Comparison of ENCODE assay signal across 15 cellular contexts in the genomic region with DNA sequence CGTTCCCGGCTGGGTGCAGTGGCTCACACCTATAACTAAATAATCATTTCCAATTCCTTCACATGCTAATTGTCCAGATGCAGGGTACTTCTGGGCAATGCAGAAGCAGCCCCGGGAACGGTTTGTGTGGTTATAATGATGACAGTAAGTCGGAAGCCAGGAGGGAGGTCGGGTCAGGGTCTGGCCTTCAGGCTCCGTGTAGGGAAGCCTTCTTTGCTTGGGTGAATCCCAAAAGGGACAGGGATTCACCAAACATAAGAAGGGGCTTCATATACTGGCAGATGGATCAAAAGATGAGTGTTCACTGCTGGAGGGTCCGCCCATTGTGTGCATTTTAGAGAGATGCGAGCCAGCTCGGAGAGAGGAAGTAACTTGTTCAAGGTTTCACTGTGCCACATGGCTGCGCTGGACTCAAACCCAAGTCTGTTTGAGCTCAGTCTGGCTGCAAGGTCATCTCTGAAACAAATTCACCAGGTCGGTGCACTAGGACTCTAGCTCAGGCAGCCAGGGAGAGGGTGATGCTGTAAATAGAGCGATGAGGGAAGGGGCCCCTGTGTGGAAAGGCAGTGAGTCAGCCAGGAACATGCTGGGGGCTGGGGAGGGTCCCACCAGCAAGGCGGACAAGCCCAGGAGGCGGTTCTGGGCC. TPM values are rescaled to one million over a fixed set of nuclear protein-coding genes. Genes with fewer than 3 reads are reported as not detected.
DNase-seq lines count a peak whose midpoint lies in the region; ATAC-seq and TF ChIP-seq lines count a peak whose summit lies in the region.
"Had no signal": no experiment of that assay in that cellular context is flagged by ENCODE, and none has a peak within 500 bp of the region (broad histone marks: within the 10 kb centered on the region; RNA-seq: fewer than 3 reads in every experiment).

No MANE protein-coding gene starts in this region.

- ATAC-seq in stimulated activated naive CD8-positive, alpha-beta T cell treated with anti-CD3 and anti-CD28 coated beads, Interleukin-15, amount 100 ng/mL, for 72 hours = peak; percentile 5
- ATAC-seq in gastrocnemius medialis (no peak), PC-3 (no peak)
- ATAC-seq: Panc1, WTC11 had no signal

- BruUV-seq in PC-3 (replicated peaks; lab: Mats Ljungman, UMichigan) = no TSS peak

- 38 to 46% (median 43%) methylated on average over 14 to 15 of the region's 15 CpGs for WGBS in adrenal gland, 4 donors

- H3K4me3 ChIP-seq in adrenal gland (no peak overlapping the region), gastrocnemius medialis (no peak overlapping the region), PC-3 (ENCODE audit: low read length) (no peak overlapping the region)
- H3K4me3 ChIP-seq: hepatocyte had no signal

- TF ChIP-seq CTCF in adrenal gland (IDR thresholded peaks at IDR 0.05) (peak in 1 of 6 experiments; percentile 20), gastrocnemius medialis (IDR thresholded peaks at IDR 0.05 in 4 of 5, conservative IDR thresholded peaks at IDR 0.05 in 1 of 5) (no peak), PC-3 (conservative IDR thresholded peaks at IDR 0.05; ENCODE audit: low read depth, low read length) (no peak)

- in situ Hi-C loops in gastrocnemius medialis (cut with MboI; ENCODE audit: low sequenced_read_pairs in 4 of 4) = loop anchor here in 1 of 4 donors (10.0 kb wide), 1 partner anchor 207 kb away; no protein-coding TSS in a partner anchor

- H3K4me1 ChIP-seq in adrenal gland (replicated peaks in 1 of 2) (peaks cover 6 to 8% of the 10 kb centered on the region in 2 donors), gastrocnemius medialis (peaks cover 27 to 32% of the 10 kb centered on the region in 2 donors), PC-3 (ENCODE audit: insufficient read depth, low read length) (peaks cover 12% of the 10 kb centered on the region)

- no peak overlapping the region for H3K4me2 ChIP-seq in PC-3 (ENCODE audit: low read length)
- H3K4me2 ChIP-seq: hepatocyte had no signal

- no peaks in the 10 kb centered on the region for H3K9me3 Mint-ChIP-seq in activated naive CD4-positive, alpha-beta T cell treated with anti-CD3 and anti-CD28 coated beads, Interleukin-2, amount 10 ng/mL, durations not matched to agents 7 days and 5 days
- H3K9me3 Mint-ChIP-seq in stimulated activated naive CD8-positive, alpha-beta T cell treated with anti-CD3 and anti-CD28 coated beads, Interleukin-15, amount 100 ng/mL, for 72 hours = no peaks in the 10 kb centered on the region
- H3K9me3 Mint-ChIP-seq: WTC11 had no signal

- CTCF ChIA-PET in activated naive CD4-positive, alpha-beta T cell treated with anti-CD3 and anti-CD28 coated beads, Interleukin-2, amount 10 ng/mL, durations not matched to agents 7 days and 5 days (lab: Charles Lee) = interaction anchor here (0.9 to 2.9 kb wide), 4 partner anchors 9 to 293 kb away, joined by 3 to 26 read pairs (median 4); no protein-coding TSS in a partner anchor
- CTCF ChIA-PET in PC-3 (lab: Charles Lee) = interaction anchor here (0.5 kb wide), 1 partner anchor 57 kb away, joined by 3 read pairs; no protein-coding TSS in a partner anchor

- H3K27me3 Mint-ChIP-seq in activated naive CD4-positive, alpha-beta T cell treated with anti-CD3 and anti-CD28 coated beads, Interleukin-2, amount 10 ng/mL, durations not matched to agents 7 days and 5 days = peaks cover 33% of the 10 kb centered on the region
- no peaks in the 10 kb centered on the region for H3K27me3 Mint-ChIP-seq in stimulated activated naive CD8-positive, alpha-beta T cell treated with anti-CD3 and anti-CD28 coated beads, Interleukin-15, amount 100 ng/mL, for 72 hours

- H3F3A ChIP-seq in PC-3 (ENCODE audit: low read length, unreplicated experiment) = no peaks in the 10 kb centered on the region

- no peaks in the 10 kb centered on the region for H3K36me3 Mint-ChIP-seq in activated naive CD4-positive, alpha-beta T cell treated with anti-CD3 and anti-CD28 coated beads, Interleukin-2, amount 10 ng/mL, durations not matched to agents 7 days and 5 days
- H3K36me3 Mint-ChIP-seq: WTC11 had no signal

- no peaks in the 10 kb centered on the region for H4K20me1 ChIP-seq in PC-3 (ENCODE audit: low read length)

- peak overlapping the region in 1 of 5 donors; percentile 10 for H3K27ac ChIP-seq in adrenal gland
- H3K27ac ChIP-seq in gastrocnemius medialis = no peak overlapping the region
- H3K27ac ChIP-seq in PC-3 (ENCODE audit: low read length) = no peak overlapping the region
- H3K27ac ChIP-seq: hepatocyte had no signal

- intact Hi-C loops in adrenal gland (cut with DNase I) = loop anchor here (5.0 to 10.0 kb wide), 3 partner anchors 53 to 95 kb away; no protein-coding TSS in a partner anchor
- intact Hi-C loops in gastrocnemius medialis (cut with DNase I; ENCODE audit: low total_unique reads) = no loop called here
- intact Hi-C loops in PC-3 (cut with micrococcal nuclease) = no loop called here

- TF ChIP-seq POLR2A in adrenal gland (IDR thresholded peaks at IDR 0.05) = no peak
- TF ChIP-seq POLR2A in gastrocnemius medialis (IDR thresholded peaks at IDR 0.05) = no peak

- H3K9me3 ChIP-seq in adrenal gland (replicated peaks in 1 of 3) (no peaks in the 10 kb centered on the region), gastrocnemius medialis (no peaks in the 10 kb centered on the region), PC-3 (ENCODE audit: low read length) (no peaks in the 10 kb centered on the region)

- H3K79me2 ChIP-seq in PC-3 (ENCODE audit: low read length) = no peaks in the 10 kb centered on the region
- H3K79me2 ChIP-seq: hepatocyte had no signal

- H3K36me3 ChIP-seq in adrenal gland (replicated peaks in 1 of 2) (no peaks in the 10 kb centered on the region), gastrocnemius medialis (no peaks in the 10 kb centered on the region), PC-3 (ENCODE audit: low read depth, low read length) (no peaks in the 10 kb centered on the region)

- H2AFZ ChIP-seq in PC-3 (ENCODE audit: low read length) = no peak overlapping the region
- H2AFZ ChIP-seq: hepatocyte had no signal

- POLR2A ChIA-PET in PC-3 (lab: Charles Lee; ENCODE audit: unreplicated experiment) = no interaction called here

- H3K9me2 ChIP-seq in PC-3 (replicated peaks; ENCODE audit: low read length) = no peaks in the 10 kb centered on the region

- peaks cover 53% of the 10 kb centered on the region for H3K4me1 Mint-ChIP-seq in activated naive CD4-positive, alpha-beta T cell treated with anti-CD3 and anti-CD28 coated beads, Interleukin-2, amount 10 ng/mL, durations not matched to agents 7 days and 5 days
- peaks cover 73% of the 10 kb centered on the region for H3K4me1 Mint-ChIP-seq in stimulated activated naive CD8-positive, alpha-beta T cell treated with anti-CD3 and anti-CD28 coated beads, Interleukin-15, amount 100 ng/mL, for 72 hours

- H3K27me3 ChIP-seq in adrenal gland = no peaks in the 10 kb centered on the region
- no peaks in the 10 kb centered on the region for H3K27me3 ChIP-seq in gastrocnemius medialis
- no peaks in the 10 kb centered on the region for H3K27me3 ChIP-seq in PC-3 (ENCODE audit: low read length)
- H3K27me3 ChIP-seq: hepatocyte had no signal

- H3K9ac ChIP-seq in PC-3 (ENCODE audit: low read length) = no peak overlapping the region

- no peak overlapping the region for H3K4me3 Mint-ChIP-seq in activated naive CD4-positive, alpha-beta T cell treated with anti-CD3 and anti-CD28 coated beads, Interleukin-2, amount 10 ng/mL, durations not matched to agents 7 days and 5 days
- peak overlapping the region; percentile 75 to 80 for H3K4me3 Mint-ChIP-seq in stimulated activated naive CD8-positive, alpha-beta T cell treated with anti-CD3 and anti-CD28 coated beads, Interleukin-15, amount 100 ng/mL, for 72 hours
- H3K4me3 Mint-ChIP-seq: WTC11 had no signal

- peak; percentile 28 for DNase-seq in activated naive CD4-positive, alpha-beta T cell treated with anti-CD3 and anti-CD28 coated beads, Interleukin-2, amount 10 ng/mL, durations not matched to agents 7 days and 5 days
- DNase-seq in activated naive CD4-positive, alpha-beta T cell treated with anti-CD3 and anti-CD28 coated beads, Interleukin-2, amount 50 U/mL, for 16 hours = no peak
- DNase-seq in NAMALWA (ENCODE audit: low spot score) (peak; percentile 23), adrenal gland (peak in 5 of 7 donors; percentile 49 to 62 (median 55)), NCI-H226 (no peak), gastrocnemius medialis (no peak), PC-3 (no peak)
- DNase-seq in stimulated activated naive CD8-positive, alpha-beta T cell treated with anti-CD3 and anti-CD28 coated beads, Interleukin-15, amount 100 ng/mL, for 72 hours = peak in 1 of 2 donors; percentile 37
- DNase-seq: anterior cingulate cortex, C1 segment of cervical spinal cord, midbrain, NCI-H187 treated with DMSO at 0.1 percent for 48 hours had no signal

- H3K27ac Mint-ChIP-seq in activated naive CD4-positive, alpha-beta T cell treated with anti-CD3 and anti-CD28 coated beads, Interleukin-2, amount 10 ng/mL, durations not matched to agents 7 days and 5 days = peak overlapping the region; percentile 26
- peak overlapping the region; percentile 97 to 99 for H3K27ac Mint-ChIP-seq in stimulated activated naive CD8-positive, alpha-beta T cell treated with anti-CD3 and anti-CD28 coated beads, Interleukin-15, amount 100 ng/mL, for 72 hours
- H3K27ac Mint-ChIP-seq: WTC11 had no signal

RNA-seq across cellular contexts. Expression of a gene that starts 4.8 kb away (rescaled TPM):
- total RNA-seq in adrenal gland (10 to 100 TPM; 21.0 to 45.2 (median 28.1) TPM), gastrocnemius medialis (10 to 100 TPM; 39.1 to 66.4 (median 60.4) TPM), PC-3 (2014; rRNA removed) (5.5 and 5.6 TPM in 2 replicates)
- 10 to 100 TPM in 1 of 3 donors, 1 to 10 TPM in 2; 7.3 to 27.1 (median 8.3) TPM for polyA plus RNA-seq in adrenal gland

Comparison
In these comparisons a context has a peak if more than half of its experiments do, and no peak if none do; other contexts are left out.
1. DNase-seq: peak in activated naive CD4-positive, alpha-beta T cell treated with anti-CD3 and anti-CD28 coated beads, Interleukin-2, amount 10 ng/mL, durations not matched to agents 7 days and 5 days (single experiment), NAMALWA (single experiment) and adrenal gland (5 of 7); none in activated naive CD4-positive, alpha-beta T cell treated with anti-CD3 and anti-CD28 coated beads, Interleukin-2, amount 50 U/mL, for 16 hours (single experiment), NCI-H226 (single experiment), gastrocnemius medialis (0 of 2) and PC-3 (single experiment).
2. intact Hi-C loops: an anchor here in adrenal gland (5.0 to 10.0 kb wide); none called in gastrocnemius medialis and PC-3.